In the genomic region with DNA sequence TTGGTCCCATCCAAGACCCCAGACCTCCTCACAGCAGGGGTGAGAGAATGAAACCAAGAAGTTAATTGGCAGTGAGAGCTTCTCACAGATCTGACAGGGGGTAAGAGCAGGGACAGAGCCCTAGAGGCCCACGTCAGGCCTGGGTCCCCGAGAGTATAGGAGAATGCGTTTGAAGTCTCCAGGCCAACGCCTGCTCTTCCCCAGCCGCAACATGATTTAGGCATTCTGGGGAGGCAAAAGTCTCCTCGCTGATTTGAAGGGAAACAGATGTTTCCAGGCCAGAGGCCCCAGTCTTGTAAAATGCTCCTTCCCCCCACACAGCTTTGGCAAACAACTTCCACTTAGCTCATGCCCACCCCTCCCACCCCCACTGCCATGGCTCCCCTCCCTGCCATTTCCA, we compare ENCODE assay signal across 23 cellular contexts.
"Had no signal": no experiment of that assay in that cellular context is flagged by ENCODE, and none has a peak within 500 bp of the region (broad histone marks: within the 10 kb centered on the region; RNA-seq: fewer than 3 reads in every experiment).

No MANE protein-coding gene starts in this region.

- H3K9me3 Mint-ChIP-seq: activated B cell treated with CpG ODN at 0.5 μM for 24 hours; activated CD4-positive, alpha-beta T cell treated with anti-CD3 and anti-CD28 coated beads, Interleukin-2, amount 10 ng/mL, durations not matched to agents 24 days and 14 days; activated naive CD8-positive, alpha-beta T cell treated with anti-CD3 and anti-CD28 coated beads, Interleukin-2, amount 10 ng/mL, durations not matched to agents 7 days and 5 days; activated T-cell treated with anti-CD3 and anti-CD28 coated beads, Interleukin-2, amount 50 U/mL, for 24 hours; activated T-helper 2 cell treated with anti-CD3 and anti-CD28 coated beads, Interferon-gamma antibody, Interleukin-2, Interleukin-4, amounts not matched to agents 10 μg/mL and 5 μg/mL and 100 μg/mL, durations not matched to agents 14 hours and 24 hours and 36 hours; endodermal cell; naive thymus-derived CD8-positive, alpha-beta T cell; T-helper 2 cell treated with Interferon-gamma antibody and Interleukin-4, amounts not matched to agents 5 μg/mL and 100 μg/mL, for 36 hours had no signal

- H3K27ac ChIP-seq: cardiac muscle cell, dorsolateral prefrontal cortex, epithelial cell of prostate, left lung, neutrophil, parathyroid adenoma, spleen had no signal

- H3K4me1 ChIP-seq: parathyroid adenoma, spleen had no signal

- H3K9ac ChIP-seq: parathyroid adenoma, SK-N-SH had no signal

- H3K9me3 ChIP-seq: left lung, neutrophil, sigmoid colon, SK-N-SH, spleen had no signal

- H3K4me1 Mint-ChIP-seq: activated B cell treated with CpG ODN at 0.5 μM for 24 hours; activated CD4-positive, alpha-beta T cell treated with anti-CD3 and anti-CD28 coated beads, Interleukin-2, amount 10 ng/mL, durations not matched to agents 24 days and 14 days; activated naive CD8-positive, alpha-beta T cell treated with anti-CD3 and anti-CD28 coated beads, Interleukin-2, amount 10 ng/mL, durations not matched to agents 7 days and 5 days; naive thymus-derived CD8-positive, alpha-beta T cell had no signal

- H3K36me3 ChIP-seq: cardiac muscle cell, left lung, neutrophil, sigmoid colon, spleen had no signal

- ATAC-seq: activated CD8-positive, alpha-beta T cell treated with anti-CD3 and anti-CD28 coated beads, Interleukin-2, amount 10 ng/mL, durations not matched to agents 7 days and 5 days; left lung; naive thymus-derived CD8-positive, alpha-beta T cell had no signal

- H3K27me3 Mint-ChIP-seq: activated B cell treated with CpG ODN at 0.5 μM for 24 hours; activated CD4-positive, alpha-beta T cell treated with anti-CD3 and anti-CD28 coated beads, Interleukin-2, amount 10 ng/mL, durations not matched to agents 24 days and 14 days; activated naive CD8-positive, alpha-beta T cell treated with anti-CD3 and anti-CD28 coated beads, Interleukin-2, amount 10 ng/mL, durations not matched to agents 7 days and 5 days; activated T-cell treated with anti-CD3 and anti-CD28 coated beads, Interleukin-2, amount 50 U/mL, for 24 hours; naive thymus-derived CD8-positive, alpha-beta T cell had no signal

- H3K4me3 ChIP-seq: cardiac muscle cell, dorsolateral prefrontal cortex, left lung, sigmoid colon, spleen had no signal

- H3K36me3 Mint-ChIP-seq: activated naive CD8-positive, alpha-beta T cell treated with anti-CD3 and anti-CD28 coated beads, Interleukin-2, amount 10 ng/mL, durations not matched to agents 7 days and 5 days had no signal

- H3K4me2 ChIP-seq: SK-N-SH had no signal

- H3K79me2 ChIP-seq: parathyroid adenoma had no signal

- H3K4me3 Mint-ChIP-seq: activated B cell treated with CpG ODN at 0.5 μM for 24 hours; activated CD4-positive, alpha-beta T cell treated with anti-CD3 and anti-CD28 coated beads, Interleukin-2, amount 10 ng/mL, durations not matched to agents 24 days and 14 days; activated CD8-positive, alpha-beta T cell treated with anti-CD3 and anti-CD28 coated beads, Interleukin-2, amount 10 ng/mL, durations not matched to agents 7 days and 5 days; activated naive CD8-positive, alpha-beta T cell treated with anti-CD3 and anti-CD28 coated beads, Interleukin-2, amount 10 ng/mL, durations not matched to agents 7 days and 5 days; activated T-cell treated with anti-CD3 and anti-CD28 coated beads, Interleukin-2, amount 50 U/mL, for 24 hours; endodermal cell; naive thymus-derived CD8-positive, alpha-beta T cell; T-helper 2 cell treated with Interferon-gamma antibody and Interleukin-4, amounts not matched to agents 5 μg/mL and 100 μg/mL, for 36 hours had no signal

- H3K27ac Mint-ChIP-seq: activated B cell treated with CpG ODN at 0.5 μM for 24 hours; activated CD4-positive, alpha-beta T cell treated with anti-CD3 and anti-CD28 coated beads, Interleukin-2, amount 10 ng/mL, durations not matched to agents 24 days and 14 days; activated CD8-positive, alpha-beta T cell treated with anti-CD3 and anti-CD28 coated beads, Interleukin-2, amount 10 ng/mL, durations not matched to agents 7 days and 5 days; activated naive CD8-positive, alpha-beta T cell treated with anti-CD3 and anti-CD28 coated beads, Interleukin-2, amount 10 ng/mL, durations not matched to agents 7 days and 5 days; activated T-cell treated with anti-CD3 and anti-CD28 coated beads, Interleukin-2, amount 50 U/mL, for 24 hours; activated T-helper 2 cell treated with anti-CD3 and anti-CD28 coated beads, Interferon-gamma antibody, Interleukin-2, Interleukin-4, amounts not matched to agents 10 μg/mL and 5 μg/mL and 100 μg/mL, durations not matched to agents 14 hours and 24 hours and 36 hours; endodermal cell; T-helper 2 cell treated with Interferon-gamma antibody and Interleukin-4, amounts not matched to agents 5 μg/mL and 100 μg/mL, for 36 hours had no signal

- DNase-seq: activated B cell treated with CpG ODN at 0.5 μM for 24 hours; activated CD4-positive, alpha-beta T cell treated with anti-CD3 and anti-CD28 coated beads, Interleukin-2, amount 10 ng/mL, durations not matched to agents 24 days and 14 days; activated CD8-positive, alpha-beta T cell treated with anti-CD3 and anti-CD28 coated beads, Interleukin-2, amount 10 ng/mL, durations not matched to agents 7 days and 5 days; activated naive CD4-positive, alpha-beta T cell treated with Interleukin-2 at 50 U/mL for 16 hours; activated naive CD8-positive, alpha-beta T cell treated with anti-CD3 and anti-CD28 coated beads, Interleukin-2, amount 10 ng/mL, durations not matched to agents 7 days and 5 days; activated T-cell treated with anti-CD3 and anti-CD28 coated beads, Interleukin-2, amount 50 U/mL, for 24 hours; amygdala; dorsolateral prefrontal cortex; endodermal cell; hypothalamus; left lung; naive thymus-derived CD8-positive, alpha-beta T cell; sigmoid colon; SK-N-SH; spleen; stimulated activated CD4-positive, alpha-beta T cell treated with anti-CD3 and anti-CD28 coated beads, Interleukin-4, amount 100 ng/mL, for 4 hours; stimulated activated naive CD4-positive, alpha-beta T cell had no signal

- H3K27me3 ChIP-seq: cardiac muscle cell, dorsolateral prefrontal cortex, left lung, neutrophil, sigmoid colon, spleen had no signal
